In the genomic region with DNA sequence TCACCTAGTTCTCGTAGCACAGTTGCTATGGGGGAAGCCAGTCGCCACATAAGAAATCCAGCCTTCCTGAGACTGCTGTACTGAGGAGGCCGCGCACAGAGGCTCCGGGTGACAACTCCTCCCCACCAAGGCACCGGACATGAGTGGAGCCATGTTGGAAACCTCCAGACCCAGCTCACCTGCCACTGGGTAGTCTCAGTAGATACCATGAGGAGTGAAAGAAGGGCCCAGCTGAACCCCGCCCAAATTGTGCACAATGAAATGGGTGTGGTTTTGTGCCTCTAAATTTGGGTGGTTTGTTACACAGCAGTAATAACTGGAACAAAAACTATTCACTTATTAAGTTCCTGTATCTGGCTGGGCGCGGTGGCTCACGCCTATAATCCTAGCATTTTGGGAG, we compare ENCODE assay signal across 16 cellular contexts.
"Had no signal": no experiment of that assay in that cellular context is flagged by ENCODE, and none has a peak within 500 bp of the region (broad histone marks: within the 10 kb centered on the region; RNA-seq: fewer than 3 reads in every experiment).

No MANE protein-coding gene starts in this region.

- DNase-seq: effector memory CD8-positive, alpha-beta T cell; foreskin melanocyte; heart left ventricle; hippocampal formation; left colon; left ventricle myocardium superior; mesendoderm; naive thymus-derived CD4-positive, alpha-beta T cell; nephron progenitor cell; stimulated activated naive CD4-positive, alpha-beta T cell treated with Interleukin-2 at 50 U/mL for 16 hours; upper lobe of left lung; uterus had no signal

- H3K4me1 ChIP-seq: uterus had no signal

- H3K36me3 ChIP-seq: heart left ventricle, neutrophil, upper lobe of left lung, uterus had no signal

- H3K4me3 ChIP-seq: heart left ventricle, lung, skin epidermis, upper lobe of left lung, uterus had no signal

- ATAC-seq: effector memory CD8-positive, alpha-beta T cell; heart left ventricle; left colon; left ventricle myocardium superior; naive thymus-derived CD4-positive, alpha-beta T cell; sciatic nerve had no signal

- H3K4me3 Mint-ChIP-seq: effector memory CD8-positive, alpha-beta T cell; naive thymus-derived CD4-positive, alpha-beta T cell; nephron progenitor cell had no signal

- H3K27ac ChIP-seq: heart left ventricle, neutrophil, skin epidermis, upper lobe of left lung, uterus had no signal

- H3K27me3 Mint-ChIP-seq: effector memory CD8-positive, alpha-beta T cell had no signal

- H3K27ac Mint-ChIP-seq: effector memory CD8-positive, alpha-beta T cell; naive thymus-derived CD4-positive, alpha-beta T cell; nephron progenitor cell had no signal

- H3K9me3 Mint-ChIP-seq: effector memory CD8-positive, alpha-beta T cell had no signal

- H3K9me3 ChIP-seq: heart left ventricle, neutrophil, upper lobe of left lung, uterus had no signal

- H3K36me3 Mint-ChIP-seq: naive thymus-derived CD4-positive, alpha-beta T cell had no signal

- H3K27me3 ChIP-seq: neutrophil, upper lobe of left lung, uterus had no signal
